In genomic region chr11:74154621-74155281, GRCh38 we compare ENCODE assay signal across 16 cellular contexts. TPM values are rescaled to one million over a fixed set of nuclear protein-coding genes. Genes with fewer than 3 reads are reported as not detected.
A peak's percentile ranks its signal among the peaks of the same experiment; 100 is the strongest.
DNase-seq lines count a peak whose midpoint lies in the region; ATAC-seq and TF ChIP-seq lines count a peak whose summit lies in the region.
"Had no signal": no experiment of that assay in that cellular context is flagged by ENCODE, and none has a peak within 500 bp of the region (broad histone marks: within the 10 kb centered on the region; RNA-seq: fewer than 3 reads in every experiment).

No MANE protein-coding gene starts in this region.

- peak; percentile 24 for ATAC-seq in foreskin keratinocyte
- ATAC-seq in GM19452 (IDR thresholded peaks at IDR 0.05; ENCODE audit: unreplicated experiment) = no peak
- ATAC-seq in naive thymus-derived CD8-positive, alpha-beta T cell = no peak
- ATAC-seq in aorta (ENCODE audit: low FRiP score) = no peak
- ATAC-seq: pancreas; stimulated activated naive B cell treated with anti-CD40 and anti-IgM and Interleukin-4, amounts not matched to agents 10 μg/mL and 1 μg/mL and 100 μg/mL, for 72 hours had no signal

- H3K9ac ChIP-seq in adipocyte (ENCODE audit: low read length) = no peak overlapping the region

- POLR2A ChIA-PET in naive thymus-derived CD8-positive, alpha-beta T cell (lab: Charles Lee) = no interaction called here

- H3K27ac ChIP-seq in foreskin keratinocyte = no peak overlapping the region
- H3K27ac ChIP-seq in hepatocyte = no peak overlapping the region
- H3K27ac ChIP-seq in aorta (ENCODE audit: low read depth in 1 of 2, low read length in 2 of 2) = no peak overlapping the region
- H3K27ac ChIP-seq: HL-60, pancreas had no signal

- no peak overlapping the region for H2AFZ ChIP-seq in hepatocyte

- no peaks in the 10 kb centered on the region for H3K9me2 ChIP-seq in hepatocyte (replicated peaks; ENCODE audit: insufficient read depth)

- no peaks in the 10 kb centered on the region for H3K9me3 ChIP-seq in adipocyte (ENCODE audit: control insufficient read depth, low read length)
- no peaks in the 10 kb centered on the region for H3K9me3 ChIP-seq in hepatocyte (ENCODE audit: low read depth)
- H3K9me3 ChIP-seq in aorta (ENCODE audit: control insufficient read depth, low read length) = no peaks in the 10 kb centered on the region
- H3K9me3 ChIP-seq: pancreas had no signal

- TF ChIP-seq CTCF in AG10803 (conservative IDR thresholded peaks at IDR 0.05; ENCODE audit: low read length) (no peak), foreskin keratinocyte (conservative IDR thresholded peaks at IDR 0.05) (no peak), hepatocyte (IDR thresholded peaks at IDR 0.05; ENCODE audit: poor library complexity) (no peak)

- H3K36me3 ChIP-seq in adipocyte (ENCODE audit: control insufficient read depth, insufficient read depth, low read length, severe bottlenecking) (peaks cover 3% of the 10 kb centered on the region), hepatocyte (replicated peaks; ENCODE audit: insufficient read depth, low read depth) (no peaks in the 10 kb centered on the region), aorta (ENCODE audit: control insufficient read depth in 1 of 2, insufficient read depth in 2 of 2, low read length in 1 of 2) (no peaks in the 10 kb centered on the region)
- H3K36me3 ChIP-seq: pancreas had no signal

- H3K9me3 Mint-ChIP-seq in naive thymus-derived CD8-positive, alpha-beta T cell = peaks cover 0 to 1% (median 0%) of the 10 kb centered on the region in 9 donors
- H3K9me3 Mint-ChIP-seq: CD8-positive, alpha-beta memory T cell; type B pancreatic cell had no signal

- no peak overlapping the region for H3K4me2 ChIP-seq in hepatocyte

- no peak overlapping the region for H3K27ac Mint-ChIP-seq in naive thymus-derived CD8-positive, alpha-beta T cell
- H3K27ac Mint-ChIP-seq: CD8-positive, alpha-beta memory T cell; stimulated activated naive B cell treated with anti-CD40 and anti-IgM and Interleukin-4, amounts not matched to agents 10 μg/mL and 1 μg/mL and 100 μg/mL, for 72 hours; T-helper 1 cell treated with Interleukin-12 subunit alpha and Interleukin-12 subunit beta and Interleukin-4 antibody, amounts not matched to agents 30 μg/mL and 1 μg/mL, for 36 hours; type B pancreatic cell had no signal

- no peaks in the 10 kb centered on the region for H3K27me3 Mint-ChIP-seq in naive thymus-derived CD8-positive, alpha-beta T cell
- H3K27me3 Mint-ChIP-seq: CD8-positive, alpha-beta memory T cell; stimulated activated naive B cell treated with anti-CD40 and anti-IgM and Interleukin-4, amounts not matched to agents 10 μg/mL and 1 μg/mL and 100 μg/mL, for 72 hours; type B pancreatic cell had no signal

- H4K20me1 ChIP-seq in hepatocyte (ENCODE audit: insufficient read depth, poor library complexity, severe bottlenecking) = no peaks in the 10 kb centered on the region

- no peak overlapping the region for H3K4me3 Mint-ChIP-seq in naive thymus-derived CD8-positive, alpha-beta T cell
- H3K4me3 Mint-ChIP-seq: CD8-positive, alpha-beta memory T cell; stimulated activated naive B cell treated with anti-CD40 and anti-IgM and Interleukin-4, amounts not matched to agents 10 μg/mL and 1 μg/mL and 100 μg/mL, for 72 hours; T-helper 1 cell treated with Interleukin-12 subunit alpha and Interleukin-12 subunit beta and Interleukin-4 antibody, amounts not matched to agents 30 μg/mL and 1 μg/mL, for 36 hours; type B pancreatic cell had no signal

- 100% methylated on average over 1 of the region's 1 CpG for WGBS in hepatocyte (ENCODE audit: low lambda C conversion rate, missing lambda C conversion rate)
- 88% methylated on average over 1 of the region's 1 CpG for WGBS in aorta, 2 donors

- H3K4me1 ChIP-seq in adipocyte (ENCODE audit: control insufficient read depth, insufficient read depth, low read length) (peaks cover 11% of the 10 kb centered on the region), foreskin keratinocyte (peaks cover 31% of the 10 kb centered on the region), hepatocyte (ENCODE audit: insufficient read depth) (no peaks in the 10 kb centered on the region), aorta (ENCODE audit: control insufficient read depth in 1 of 2, insufficient read depth in 2 of 2, low read length in 2 of 2) (peaks cover 0 to 4% of the 10 kb centered on the region in 2 donors)
- H3K4me1 ChIP-seq: pancreas had no signal

- H3K79me2 ChIP-seq in hepatocyte = peaks cover 4% of the 10 kb centered on the region

- H3K36me3 Mint-ChIP-seq in naive thymus-derived CD8-positive, alpha-beta T cell = peaks cover 12 to 71% (median 43%) of the 10 kb centered on the region in 3 donors

- no peak overlapping the region for H3K4me3 ChIP-seq in AG10803 (ENCODE audit: low read length)
- H3K4me3 ChIP-seq in adipocyte (ENCODE audit: low read length) = no peak overlapping the region
- no peak overlapping the region for H3K4me3 ChIP-seq in hepatocyte
- no peak overlapping the region for H3K4me3 ChIP-seq in aorta (ENCODE audit: low read length in 2 of 2)
- H3K4me3 ChIP-seq: pancreas had no signal

- peaks cover 6 to 17% (median 10%) of the 10 kb centered on the region in 4 donors for H3K4me1 Mint-ChIP-seq in naive thymus-derived CD8-positive, alpha-beta T cell

- DNase-seq in AG10803 (ENCODE audit: low read depth) (peak; percentile 34), HT1080 (ENCODE audit: low read depth) (peak; percentile 23), adipocyte (ENCODE audit: low read depth) (peak; percentile 19), foreskin keratinocyte (peak; percentile 37 to 52), hepatocyte (ENCODE audit: low spot score) (no peak), aorta (no peak)
- no peak for DNase-seq in naive thymus-derived CD8-positive, alpha-beta T cell
- DNase-seq: CD8-positive, alpha-beta memory T cell; NCI-H187 treated with DMSO at 0.1 percent for 48 hours; pancreas; RPMI8226; stimulated activated naive B cell treated with anti-CD40 and anti-IgM and Interleukin-4, amounts not matched to agents 10 μg/mL and 1 μg/mL and 100 μg/mL, for 72 hours had no signal

- intact Hi-C loops in aorta (cut with DNase I) = no loop called here

- no peaks in the 10 kb centered on the region for H3K27me3 ChIP-seq in adipocyte (replicated peaks; ENCODE audit: control insufficient read depth, insufficient read depth, low read length)
- no peaks in the 10 kb centered on the region for H3K27me3 ChIP-seq in foreskin keratinocyte
- H3K27me3 ChIP-seq in hepatocyte = no peaks in the 10 kb centered on the region
- no peaks in the 10 kb centered on the region for H3K27me3 ChIP-seq in aorta (ENCODE audit: control insufficient read depth in 1 of 2, insufficient read depth in 2 of 2, low read length in 1 of 2)
- H3K27me3 ChIP-seq: pancreas had no signal

RNA-seq across cellular contexts. Expression of gene C2CD3, which starts 16.1 kb away (rescaled TPM):
- 11.9 and 20.5 TPM in 2 replicates for total RNA-seq in HT1080 (2014; rRNA removed; shearing (Covaris generic))
- polyA plus RNA-seq in HT1080 (2015; cell fraction: cytosol; rRNA removed) = 11.5 and 14.9 TPM in 2 replicates
- polyA plus RNA-seq in HT1080 (2015; cell fraction: nucleus; rRNA removed) = 20.1 and 21.4 TPM in 2 replicates
- total RNA-seq in foreskin keratinocyte (12.8 and 14.0 TPM in 2 replicates), hepatocyte (15.4 and 16.3 TPM in 2 replicates), aorta (10 to 100 TPM; 21.2 to 29.4 TPM)
- polyA plus RNA-seq in foreskin keratinocyte (6.9 and 7.3 TPM in 2 replicates), hepatocyte (9.6 and 9.8 TPM in 2 replicates), aorta (1 to 10 TPM; 7.6 to 8.9 TPM)
- total RNA-seq in naive thymus-derived CD8-positive, alpha-beta T cell = 10 to 100 TPM; 31.1 to 42.5 TPM
- 10 to 100 TPM in 1 of 3 donors, 1 to 10 TPM in 2; 4.1 to 12.1 (median 6.2) TPM for polyA plus RNA-seq in naive thymus-derived CD8-positive, alpha-beta T cell

RNA-seq across cellular contexts. Expression of gene PPME1, which starts 16.3 kb away (rescaled TPM):
- total RNA-seq in HT1080 (2014; rRNA removed; shearing (Covaris generic)) = 44.0 and 53.1 TPM in 2 replicates
- polyA plus RNA-seq in HT1080 (2015; cell fraction: cytosol; rRNA removed) = 57.2 and 61.8 TPM in 2 replicates
- 69.8 and 71.3 TPM in 2 replicates for polyA plus RNA-seq in HT1080 (2015; cell fraction: nucleus; rRNA removed)
- total RNA-seq in foreskin keratinocyte (31.3 and 36.1 TPM in 2 replicates), hepatocyte (25.2 and 30.1 TPM in 2 replicates), aorta (10 to 100 TPM; 35.8 to 43.2 TPM)
- polyA plus RNA-seq in foreskin keratinocyte (32.1 and 35.5 TPM in 2 replicates), hepatocyte (42.2 and 45.7 TPM in 2 replicates), aorta (10 to 100 TPM; 17.2 to 22.5 TPM)
- 10 to 100 TPM; 14.0 to 23.7 TPM for total RNA-seq in naive thymus-derived CD8-positive, alpha-beta T cell
- polyA plus RNA-seq in naive thymus-derived CD8-positive, alpha-beta T cell = 10 to 100 TPM; 10.3 to 14.2 (median 10.9) TPM

Comparison
In these comparisons a context has a peak if more than half of its experiments do, and no peak if none do; other contexts are left out.
1. DNase-seq: peak in AG10803 (single experiment), HT1080 (single experiment), adipocyte (single experiment) and foreskin keratinocyte (2 of 2); none in hepatocyte (single experiment), naive thymus-derived CD8-positive, alpha-beta T cell (0 of 10) and aorta (0 of 2).